In genomic region chr20:3515379-3516175, GRCh38 we compare ENCODE assay signal across 18 cellular contexts.
"Had no signal": no experiment of that assay in that cellular context is flagged by ENCODE, and none has a peak within 500 bp of the region (broad histone marks: within the 10 kb centered on the region; RNA-seq: fewer than 3 reads in every experiment).

No MANE protein-coding gene starts in this region.

- H3K27me3 Mint-ChIP-seq: activated CD4-positive, alpha-beta memory T cell treated with anti-CD3 and anti-CD28 coated beads, Interleukin-2, amount 10 ng/mL, durations not matched to agents 7 days and 5 days; activated naive CD8-positive, alpha-beta T cell treated with anti-CD3 and anti-CD28 coated beads for 36 hours; stimulated activated memory B cell treated with anti-CD40 and anti-IgM and Interleukin-4, amounts not matched to agents 10 μg/mL and 1 μg/mL and 100 μg/mL, for 72 hours; type B pancreatic cell had no signal

- H3K27me3 ChIP-seq: ascending aorta, gastrocnemius medialis, neural progenitor cell, pancreas had no signal

- H3K4me1 Mint-ChIP-seq: activated CD4-positive, alpha-beta memory T cell treated with anti-CD3 and anti-CD28 coated beads, Interleukin-2, amount 10 ng/mL, durations not matched to agents 7 days and 5 days; activated naive CD8-positive, alpha-beta T cell treated with anti-CD3 and anti-CD28 coated beads for 36 hours; neural progenitor cell; stimulated activated memory B cell treated with anti-CD40 and anti-IgM and Interleukin-4, amounts not matched to agents 10 μg/mL and 1 μg/mL and 100 μg/mL, for 72 hours had no signal

- H2AFZ ChIP-seq: neural progenitor cell had no signal

- H3K36me3 ChIP-seq: ascending aorta, gastrocnemius medialis, lower lobe of right lung, neural progenitor cell, pancreas had no signal

- H3K9me3 ChIP-seq: gastrocnemius medialis, lower lobe of right lung, pancreas had no signal

- H3K9me3 Mint-ChIP-seq: activated CD4-positive, alpha-beta memory T cell treated with anti-CD3 and anti-CD28 coated beads, Interleukin-2, amount 10 ng/mL, durations not matched to agents 7 days and 5 days had no signal

- H3K4me3 ChIP-seq: ascending aorta, coronary artery, gastrocnemius medialis, lower lobe of right lung, neural progenitor cell, pancreas had no signal

- FAIRE-seq: pancreas, small intestine had no signal

- H3K27ac Mint-ChIP-seq: activated CD4-positive, alpha-beta memory T cell treated with anti-CD3 and anti-CD28 coated beads, Interleukin-2, amount 10 ng/mL, durations not matched to agents 7 days and 5 days; activated naive CD8-positive, alpha-beta T cell treated with anti-CD3 and anti-CD28 coated beads for 36 hours; neural progenitor cell; stimulated activated memory B cell treated with anti-CD40 and anti-IgM and Interleukin-4, amounts not matched to agents 10 μg/mL and 1 μg/mL and 100 μg/mL, for 72 hours; type B pancreatic cell had no signal

- DNase-seq: activated CD4-positive, alpha-beta memory T cell treated with anti-CD3 and anti-CD28 coated beads, Interleukin-2, amount 10 ng/mL, durations not matched to agents 7 days and 5 days; activated gamma-delta T cell; activated naive CD8-positive, alpha-beta T cell treated with anti-CD3 and anti-CD28 coated beads for 36 hours; activated T-cell treated with anti-CD3 and anti-CD28 coated beads, Interleukin-2, amount 50 U/mL, for 48 hours; effector CD8-positive, alpha-beta T cell; gastrocnemius medialis; kidney glomerular epithelial cell; lower lobe of right lung; midbrain; pancreas; retina; small intestine; T1000 had no signal

- H3K9ac ChIP-seq: neural progenitor cell had no signal

- H3K4me1 ChIP-seq: ascending aorta, gastrocnemius medialis, lower lobe of right lung, neural progenitor cell had no signal

- ATAC-seq: gastrocnemius medialis; pancreas; stimulated activated memory B cell treated with anti-CD40 and anti-IgM and Interleukin-4, amounts not matched to agents 10 μg/mL and 1 μg/mL and 100 μg/mL, for 72 hours had no signal

- H3K27ac ChIP-seq: ascending aorta, coronary artery, gastrocnemius medialis, lower lobe of right lung, neural progenitor cell, pancreas had no signal

- H3K4me2 ChIP-seq: neural progenitor cell had no signal

- H3K4me3 Mint-ChIP-seq: activated CD4-positive, alpha-beta memory T cell treated with anti-CD3 and anti-CD28 coated beads, Interleukin-2, amount 10 ng/mL, durations not matched to agents 7 days and 5 days; activated naive CD8-positive, alpha-beta T cell treated with anti-CD3 and anti-CD28 coated beads for 36 hours; neural progenitor cell; stimulated activated memory B cell treated with anti-CD40 and anti-IgM and Interleukin-4, amounts not matched to agents 10 μg/mL and 1 μg/mL and 100 μg/mL, for 72 hours; type B pancreatic cell had no signal
